Comparison of ENCODE assay signal across 16 cellular contexts in genomic region chr10:29643785-29644501, GRCh38. TPM values are rescaled to one million over a fixed set of nuclear protein-coding genes. Genes with fewer than 3 reads are reported as not detected.
DNase-seq lines count a peak whose midpoint lies in the region; ATAC-seq and TF ChIP-seq lines count a peak whose summit lies in the region.
"Had no signal": no experiment of that assay in that cellular context is flagged by ENCODE, and none has a peak within 500 bp of the region (broad histone marks: within the 10 kb centered on the region; RNA-seq: fewer than 3 reads in every experiment).

No MANE protein-coding gene starts in this region.

- no peaks in the 10 kb centered on the region for H3K9me3 Mint-ChIP-seq in activated naive CD8-positive, alpha-beta T cell treated with anti-CD3 and anti-CD28 coated beads for 36 hours

- no peak overlapping the region for H3K4me3 ChIP-seq in ascending aorta
- no peak overlapping the region for H3K4me3 ChIP-seq in neutrophil (ENCODE audit: low read depth in 1 of 2, low read length in 1 of 2)
- no peak overlapping the region for H3K4me3 ChIP-seq in transverse colon
- H3K4me3 ChIP-seq: body of pancreas, hepatocyte had no signal

- H3K27me3 ChIP-seq in ascending aorta (no peaks in the 10 kb centered on the region), neutrophil (no peaks in the 10 kb centered on the region), transverse colon (no peaks in the 10 kb centered on the region)
- H3K27me3 ChIP-seq: body of pancreas, hepatocyte had no signal

- H3K36me3 Mint-ChIP-seq in activated naive CD8-positive, alpha-beta T cell treated with anti-CD3 and anti-CD28 coated beads for 36 hours, result peaks cover 4% of the 10 kb centered on the region

- DNase-seq in ascending aorta (ENCODE audit: low spot score in 2 of 2), result peak in 1 of 2 donors; percentile 75
- peak; percentile 58 for DNase-seq in Right ventricle myocardium superior
- DNase-seq in transverse colon, result no peak
- no peak for DNase-seq in NCI-H1092 treated with DMSO at 0.1 percent for 48 hours (lab: John Stamatoyannopoulos, UW)
- no peak for DNase-seq in activated naive CD8-positive, alpha-beta T cell treated with anti-CD3 and anti-CD28 coated beads for 36 hours
- no peak for DNase-seq in T-helper 9 cell
- DNase-seq: Karpas-422; NCI-H2029; NCI-H69; stimulated activated CD4-positive, alpha-beta T cell treated with anti-CD3 and anti-CD28 coated beads, Interleukin-2, amount 100 ng/mL, for 48 hours; T1000 had no signal

- H3K27ac Mint-ChIP-seq in activated naive CD8-positive, alpha-beta T cell treated with anti-CD3 and anti-CD28 coated beads for 36 hours, result no peak overlapping the region

- H3K27me3 Mint-ChIP-seq in activated naive CD8-positive, alpha-beta T cell treated with anti-CD3 and anti-CD28 coated beads for 36 hours, result no peaks in the 10 kb centered on the region
- H3K27me3 Mint-ChIP-seq: progenitor cell of endocrine pancreas had no signal

- no peaks in the 10 kb centered on the region for H3K9me3 ChIP-seq in ascending aorta
- no peaks in the 10 kb centered on the region for H3K9me3 ChIP-seq in neutrophil
- no peaks in the 10 kb centered on the region for H3K9me3 ChIP-seq in transverse colon
- H3K9me3 ChIP-seq: body of pancreas had no signal

- in situ Hi-C loops in transverse colon (cut with MboI; ENCODE audit: low pct_ligation_motif_present in 1 of 4, low pct_unique_long_range_greater_than_20kb in 1 of 4, low sequenced_read_pairs in 3 of 4), result no loop called here

- no peak overlapping the region for H3K4me3 Mint-ChIP-seq in activated naive CD8-positive, alpha-beta T cell treated with anti-CD3 and anti-CD28 coated beads for 36 hours

- peaks cover 20 to 55% of the 10 kb centered on the region in 2 donors for H3K4me1 ChIP-seq in ascending aorta
- peaks cover 5 to 18% of the 10 kb centered on the region in 2 experiments for H3K4me1 ChIP-seq in neutrophil (ENCODE audit: control insufficient read depth in 1 of 2, insufficient read depth in 1 of 2, low read depth in 1 of 2, low read length in 1 of 2)
- H3K4me1 ChIP-seq in transverse colon, result peaks cover 25 to 64% (median 44%) of the 10 kb centered on the region in 4 donors

- no peak for TF ChIP-seq EP300 in transverse colon (IDR thresholded peaks at IDR 0.05; ENCODE audit: low read depth)

- ATAC-seq in Right ventricle myocardium superior (ENCODE audit: poor library complexity) (peak; percentile 55), HG02870 (IDR thresholded peaks at IDR 0.05; ENCODE audit: unreplicated experiment) (no peak)
- ATAC-seq: body of pancreas had no signal

- no peaks in the 10 kb centered on the region for H3K36me3 ChIP-seq in ascending aorta
- H3K36me3 ChIP-seq in neutrophil, result peaks cover 16% of the 10 kb centered on the region
- H3K36me3 ChIP-seq in transverse colon, result no peaks in the 10 kb centered on the region

- H3K27ac ChIP-seq in ascending aorta, result peak overlapping the region; percentile 73 to 76
- peak overlapping the region; percentile 61 for H3K27ac ChIP-seq in neutrophil
- H3K27ac ChIP-seq in transverse colon, result peak overlapping the region; percentile 83 to 86 (median 84)
- H3K27ac ChIP-seq: body of pancreas, hepatocyte had no signal

- peaks cover 30% of the 10 kb centered on the region for H3K4me1 Mint-ChIP-seq in activated naive CD8-positive, alpha-beta T cell treated with anti-CD3 and anti-CD28 coated beads for 36 hours

- WGBS in transverse colon (ENCODE audit: low coverage in 1 of 2), 2 donors, result 62% methylated on average over 12 of the region's 12 CpGs; no CpG with 5 or more reads in 1 of the 2 donors

- TF ChIP-seq CTCF in ascending aorta (IDR thresholded peaks at IDR 0.05) (no peak), neutrophil (IDR thresholded peaks at IDR 0.05) (no peak), transverse colon (IDR thresholded peaks at IDR 0.05) (no peak)

- intact Hi-C loops in ascending aorta (cut with DNase I), result loop anchor here (2.0 kb wide), 1 partner anchor 15 kb away; no protein-coding TSS in a partner anchor
- intact Hi-C loops in Right ventricle myocardium superior (cut with DNase I), result loop anchor here (5.0 kb wide), 1 partner anchor 83 kb away; no protein-coding TSS in a partner anchor
- intact Hi-C loops in transverse colon (cut with DNase I; ENCODE audit: low total_unique reads), result no loop called here

- no peak for TF ChIP-seq POLR2A in transverse colon (IDR thresholded peaks at IDR 0.05)

RNA-seq across cellular contexts. Expression of gene SVIL, which starts 9.2 kb away (rescaled TPM):
- total RNA-seq in ascending aorta, result 94.7 TPM
- 298 TPM for total RNA-seq in Right ventricle myocardium superior
- 100 to 1,000 TPM; 146 to 192 (median 156) TPM for total RNA-seq in transverse colon
- 1 to 10 TPM; 8.5 to 9.6 TPM for total RNA-seq in activated naive CD8-positive, alpha-beta T cell treated with anti-CD3 and anti-CD28 coated beads for 36 hours
